Comparison of ENCODE assay signal across 1 cellular context in genomic region chr16:66832190-66832589, GRCh38.
TF ChIP-seq lines count a peak whose summit lies in the region.

No MANE protein-coding gene starts in this region.

TF ChIP-seq in IMR-90, 13 proteins besides CTCF, POLR2A, EP300 and RAD21:
- TF ChIP-seq BHLHE40 (IDR thresholded peaks at IDR 0.05; ENCODE audit: low read depth, low read length): no peak
- TF ChIP-seq CEBPB (IDR thresholded peaks at IDR 0.05; ENCODE audit: low read depth, low read length): no peak
- no peak for TF ChIP-seq RCOR1 (IDR thresholded peaks at IDR 0.05; ENCODE audit: insufficient replicate concordance, low read length)
- no peak for TF ChIP-seq SMC3 (IDR thresholded peaks at IDR 0.05; ENCODE audit: low read depth, low read length)
- TF ChIP-seq CHD1 (IDR thresholded peaks at IDR 0.05; ENCODE audit: low read depth, low read length): no peak
- no peak for TF ChIP-seq ELK1 (IDR thresholded peaks at IDR 0.05; ENCODE audit: borderline replicate concordance, low read depth, low read length)
- TF ChIP-seq FOS (IDR thresholded peaks at IDR 0.05; ENCODE audit: low read depth, low read length): no peak
- no peak for TF ChIP-seq MAZ (IDR thresholded peaks at IDR 0.05; ENCODE audit: borderline replicate concordance, low read depth, low read length)
- no peak for TF ChIP-seq USF2 (IDR thresholded peaks at IDR 0.05; ENCODE audit: low read depth, low read length)
- no peak for TF ChIP-seq MAFK (IDR thresholded peaks at IDR 0.05; ENCODE audit: low read depth, low read length)
- TF ChIP-seq NFE2L2 (IDR thresholded peaks at IDR 0.05; ENCODE audit: low read depth, low read length): no peak
- no peak for TF ChIP-seq MXI1 (IDR thresholded peaks at IDR 0.05; ENCODE audit: borderline replicate concordance, low read depth, low read length)
- no peak for TF ChIP-seq RFX5 (IDR thresholded peaks at IDR 0.05; ENCODE audit: low read depth, low read length)
